In the genomic region with DNA sequence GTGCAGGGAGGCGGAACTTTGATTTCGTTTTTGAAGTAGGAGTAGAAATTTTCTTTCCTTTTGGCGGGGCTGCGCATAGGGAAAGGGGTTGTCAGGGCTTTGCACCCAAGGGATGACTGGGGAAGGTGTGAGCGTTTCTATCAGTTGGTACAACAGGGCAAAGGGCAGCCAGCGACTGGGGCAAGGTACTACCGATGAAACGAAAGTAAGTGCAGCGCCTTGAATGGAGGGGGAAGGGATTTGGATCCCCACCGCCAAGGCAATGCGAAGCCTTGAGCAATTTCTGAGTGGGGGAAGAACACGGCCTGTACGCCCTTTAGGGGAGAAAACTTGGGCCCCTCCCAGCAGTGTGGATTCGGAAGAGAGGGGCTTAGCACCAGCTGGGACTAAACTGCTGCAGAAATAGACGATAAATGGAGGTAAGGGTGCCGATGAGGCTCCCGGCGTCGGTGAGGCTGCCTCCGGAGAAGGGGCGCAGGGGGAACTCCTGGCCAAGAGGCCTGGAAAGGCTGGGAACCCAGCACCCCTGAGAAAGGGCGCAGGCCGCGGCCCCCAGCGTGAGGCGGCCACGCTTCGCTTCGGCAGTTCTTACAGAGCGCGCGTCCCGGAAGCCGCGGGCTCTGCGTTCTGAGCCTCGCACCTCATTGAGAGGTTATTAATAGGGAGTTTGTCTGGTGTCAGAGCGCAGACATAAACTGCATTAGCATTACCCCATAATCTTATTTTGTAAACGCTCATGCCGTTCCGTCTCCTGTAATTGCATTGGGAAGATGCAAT, we compare ENCODE assay signal across 8 cellular contexts. TPM values are rescaled to one million over a fixed set of nuclear protein-coding genes. Genes with fewer than 3 reads are reported as not detected.
DNase-seq lines count a peak whose midpoint lies in the region; ATAC-seq and TF ChIP-seq lines count a peak whose summit lies in the region.

No MANE protein-coding gene starts in this region.

- H3K4me3 ChIP-seq in AG09309 (ENCODE audit: control insufficient read depth, low read depth, low read length): peak overlapping the region; percentile 28
- H3K4me3 ChIP-seq in right lobe of liver: peak overlapping the region; percentile 56 to 72 (median 66)
- H3K4me3 ChIP-seq in thymus (ENCODE audit: low read length): peak overlapping the region; percentile 44

- TF ChIP-seq CTCF in AG09309 (IDR thresholded peaks at IDR 0.05; ENCODE audit: control insufficient read depth, insufficient read depth, low read depth, low read length, missing control alignments): no peak
- TF ChIP-seq CTCF in right lobe of liver (IDR thresholded peaks at IDR 0.05): no peak

- H3K27ac ChIP-seq in right lobe of liver: peak overlapping the region in 2 of 3 donors; percentile 52 to 60
- H3K27ac ChIP-seq in thymus (ENCODE audit: low read depth): no peak overlapping the region

- no peaks in the 10 kb centered on the region for H3K36me3 Mint-ChIP-seq in activated naive CD8-positive, alpha-beta T cell treated with anti-CD3 and anti-CD28 coated beads, Interleukin-2, amount 50 U/mL, for 24 hours (ENCODE audit: low read depth)

- H3K4me1 ChIP-seq in right lobe of liver: peaks cover 0 to 10% (median 0%) of the 10 kb centered on the region in 4 donors
- no peaks in the 10 kb centered on the region for H3K4me1 ChIP-seq in thymus (ENCODE audit: control insufficient read depth, insufficient read depth, low read length)

- DNase-seq in AG09309 (ENCODE audit: low read depth) (no peak), right lobe of liver (peak; percentile 69 to 82 (median 80)), HT-29 (ENCODE audit: low spot score) (no peak)
- no peak for DNase-seq in activated naive CD8-positive, alpha-beta T cell treated with anti-CD3 and anti-CD28 coated beads, Interleukin-2, amount 50 U/mL, for 24 hours

- H3K27me3 Mint-ChIP-seq in activated naive CD8-positive, alpha-beta T cell treated with anti-CD3 and anti-CD28 coated beads, Interleukin-2, amount 50 U/mL, for 24 hours: peaks cover 62% of the 10 kb centered on the region

- 6% methylated on average over 18 of the region's 41 CpGs for WGBS in right lobe of liver (ENCODE audit: insufficient coverage, low coverage, low lambda C conversion rate, missing lambda C conversion rate)
- 8% methylated on average over 41 of the region's 41 CpGs for WGBS in thymus

- H3K27me3 ChIP-seq in right lobe of liver (no peaks in the 10 kb centered on the region), thymus (ENCODE audit: control insufficient read depth, insufficient read depth) (peaks cover 49% of the 10 kb centered on the region)

- H3K9me3 ChIP-seq in right lobe of liver (no peaks in the 10 kb centered on the region), thymus (ENCODE audit: control insufficient read depth) (no peaks in the 10 kb centered on the region)

- peak; percentile 19 for TF ChIP-seq POLR2A in right lobe of liver (IDR thresholded peaks at IDR 0.05)

- ATAC-seq in HG03175 (IDR thresholded peaks at IDR 0.05; ENCODE audit: unreplicated experiment) (peak; percentile 68), right lobe of liver (peak; percentile 91 to 96 (median 94)), HG03520 (IDR thresholded peaks at IDR 0.05; ENCODE audit: unreplicated experiment) (no peak), GM19328 (IDR thresholded peaks at IDR 0.05; ENCODE audit: unreplicated experiment) (no peak)
- ATAC-seq in activated naive CD8-positive, alpha-beta T cell treated with anti-CD3 and anti-CD28 coated beads, Interleukin-2, amount 50 U/mL, for 24 hours: peak; percentile 57

- H3K36me3 ChIP-seq in right lobe of liver (no peaks in the 10 kb centered on the region), thymus (ENCODE audit: control insufficient read depth, insufficient read depth) (no peaks in the 10 kb centered on the region)

- no peak overlapping the region for H3K27ac Mint-ChIP-seq in activated naive CD8-positive, alpha-beta T cell treated with anti-CD3 and anti-CD28 coated beads, Interleukin-2, amount 50 U/mL, for 24 hours

- intact Hi-C loops in right lobe of liver (cut with DNase I): no loop called here

- peaks cover 24% of the 10 kb centered on the region for H3K4me1 Mint-ChIP-seq in activated naive CD8-positive, alpha-beta T cell treated with anti-CD3 and anti-CD28 coated beads, Interleukin-2, amount 50 U/mL, for 24 hours

- no peaks in the 10 kb centered on the region for H3K9me3 Mint-ChIP-seq in activated naive CD8-positive, alpha-beta T cell treated with anti-CD3 and anti-CD28 coated beads, Interleukin-2, amount 50 U/mL, for 24 hours

- H3K4me3 Mint-ChIP-seq in activated naive CD8-positive, alpha-beta T cell treated with anti-CD3 and anti-CD28 coated beads, Interleukin-2, amount 50 U/mL, for 24 hours: peak overlapping the region; percentile 81

RNA-seq across cellular contexts. Expression of a gene that starts 10.0 kb away (rescaled TPM):
- total RNA-seq in right lobe of liver: under 1 TPM; 0.12 to 0.60 (median 0.27) TPM
- polyA plus RNA-seq in thymus: 0.27 TPM
- not detected in 2 replicates for total RNA-seq in HT-29 (2014; rRNA removed; shearing (Covaris generic))

RNA-seq across cellular contexts. Expression of a gene that starts 59.3 kb away (rescaled TPM):
- total RNA-seq in right lobe of liver: 1 to 10 TPM in 1 of 6 experiments, under 1 TPM in 5; 0.22 to 1.1 (median 0.57) TPM
- 2.3 TPM for polyA plus RNA-seq in thymus
- total RNA-seq in HT-29 (2014; rRNA removed; shearing (Covaris generic)): 13.0 and 15.6 TPM in 2 replicates

Comparison
In these comparisons a context has a peak if more than half of its experiments do, and no peak if none do; other contexts are left out.
1. DNase-seq: peak in right lobe of liver (3 of 3); none in AG09309 (single experiment), activated naive CD8-positive, alpha-beta T cell treated with anti-CD3 and anti-CD28 coated beads, Interleukin-2, amount 50 U/mL, for 24 hours (single experiment) and HT-29 (single experiment).
2. ATAC-seq: peak in HG03175 (single experiment), activated naive CD8-positive, alpha-beta T cell treated with anti-CD3 and anti-CD28 coated beads, Interleukin-2, amount 50 U/mL, for 24 hours (single experiment) and right lobe of liver (4 of 4); none in HG03520 (single experiment) and GM19328 (single experiment).
3. Peak in every context shown above with its lines, with median percentiles within 50 percentile points of each other: H3K4me3 ChIP-seq.